ENCODE assay signal across 8 cellular contexts in genomic region chr12:118103601-118104382, GRCh38. TPM values are rescaled to one million over a fixed set of nuclear protein-coding genes. Genes with fewer than 3 reads are reported as not detected.
DNase-seq lines count a peak whose midpoint lies in the region; ATAC-seq and TF ChIP-seq lines count a peak whose summit lies in the region.

Gene VSIG10, minus strand, starts transcription at chr12:118104011. Its CDS starts 340 bp downstream, at chr12:118103671.

- H3K27me3 ChIP-seq in SU-DHL-6 (ENCODE audit: low read length): no peaks in the 10 kb centered on the region
- H3K27me3 ChIP-seq in iPS-20b (ENCODE audit: insufficient read depth, low read length): no peaks in the 10 kb centered on the region

- H3K36me3 ChIP-seq in SU-DHL-6 (ENCODE audit: low read length) (no peaks in the 10 kb centered on the region), iPS-20b (ENCODE audit: insufficient read depth, low read depth, low read length) (peaks cover 22% of the 10 kb centered on the region)

- peak; percentile 93 for ATAC-seq in sciatic nerve
- ATAC-seq in HG03025 (IDR thresholded peaks at IDR 0.05; ENCODE audit: low FRiP score, unreplicated experiment): no peak

- TF ChIP-seq CTCF in SU-DHL-6 (IDR thresholded peaks at IDR 0.05; ENCODE audit: insufficient read depth, low read length, poor library complexity, severe bottlenecking): no peak

- peak within 1 kb of the TSS; percentile 56 for H3K9ac ChIP-seq in SU-DHL-6 (ENCODE audit: low read length)
- peak within 1 kb of the TSS; percentile 92 for H3K9ac ChIP-seq in iPS-20b (ENCODE audit: low read depth, low read length)

- intact Hi-C loops in sciatic nerve (cut with DNase I): no loop called here

- peak within 1 kb of the TSS; percentile 77 for H3K4me2 ChIP-seq in SU-DHL-6 (ENCODE audit: low read depth, low read length, poor library complexity, severe bottlenecking)

- no peaks in the 10 kb centered on the region for H4K20me1 ChIP-seq in SU-DHL-6 (ENCODE audit: low read depth, low read length)

- H3K4me3 ChIP-seq in SU-DHL-6 (ENCODE audit: insufficient read depth, low read length, poor library complexity, severe bottlenecking) (peak within 1 kb of the TSS; percentile 65), iPS-20b (ENCODE audit: low read length) (peak within 1 kb of the TSS; percentile 92)

- no peaks in the 10 kb centered on the region for H3K79me2 ChIP-seq in SU-DHL-6 (ENCODE audit: insufficient read depth, low read length)

- H3K27ac ChIP-seq in SU-DHL-6 (ENCODE audit: low read depth, low read length) (no peak within 1 kb of the TSS), iPS-20b (ENCODE audit: low read length) (peak within 1 kb of the TSS; percentile 83)

- H3K9me3 ChIP-seq in SU-DHL-6 (ENCODE audit: insufficient read depth, low read length): no peaks in the 10 kb centered on the region
- H3K9me3 ChIP-seq in iPS-20b (ENCODE audit: insufficient read depth, low read depth, low read length): no peaks in the 10 kb centered on the region

- H2AFZ ChIP-seq in SU-DHL-6 (ENCODE audit: low read depth, low read length, severe bottlenecking): peak within 1 kb of the TSS; percentile 89

- peaks cover 13% of the 10 kb centered on the region; the same call in 1 of the 2 replicates for H3K4me1 ChIP-seq in iPS-20b (ENCODE audit: insufficient read depth, low read length)

- no peaks in the 10 kb centered on the region for H3K9me2 ChIP-seq in SU-DHL-6 (replicated peaks; ENCODE audit: insufficient read depth, low read length)

- no peaks in the 10 kb centered on the region for H3F3A ChIP-seq in SU-DHL-6 (ENCODE audit: insufficient read depth)

- DNase-seq in activated T-cell treated with anti-CD3 and anti-CD28 coated beads for 48 hours (ENCODE audit: low read depth): peak; percentile 15
- DNase-seq in activated T-cell treated with anti-CD3 and anti-CD28 coated beads for 4 hours: no peak
- DNase-seq in LHCN-M2 (ENCODE audit: low read depth): peak; percentile 56
- DNase-seq in central memory CD4-positive, alpha-beta T cell: peak; percentile 11
- peak; percentile 77 for DNase-seq in sciatic nerve (ENCODE audit: low spot score)

RNA-seq across cellular contexts. Expression of gene VSIG10, which starts in this region (rescaled TPM):
- total RNA-seq in LHCN-M2 (2014; rRNA removed): 17.1 and 20.8 TPM in 2 replicates
- polyA plus RNA-seq in LHCN-M2 (2012): 5.1 TPM
- total RNA-seq in sciatic nerve: 31.8 TPM
